8 cellular contexts compared by ENCODE assay signal in the genomic region with DNA sequence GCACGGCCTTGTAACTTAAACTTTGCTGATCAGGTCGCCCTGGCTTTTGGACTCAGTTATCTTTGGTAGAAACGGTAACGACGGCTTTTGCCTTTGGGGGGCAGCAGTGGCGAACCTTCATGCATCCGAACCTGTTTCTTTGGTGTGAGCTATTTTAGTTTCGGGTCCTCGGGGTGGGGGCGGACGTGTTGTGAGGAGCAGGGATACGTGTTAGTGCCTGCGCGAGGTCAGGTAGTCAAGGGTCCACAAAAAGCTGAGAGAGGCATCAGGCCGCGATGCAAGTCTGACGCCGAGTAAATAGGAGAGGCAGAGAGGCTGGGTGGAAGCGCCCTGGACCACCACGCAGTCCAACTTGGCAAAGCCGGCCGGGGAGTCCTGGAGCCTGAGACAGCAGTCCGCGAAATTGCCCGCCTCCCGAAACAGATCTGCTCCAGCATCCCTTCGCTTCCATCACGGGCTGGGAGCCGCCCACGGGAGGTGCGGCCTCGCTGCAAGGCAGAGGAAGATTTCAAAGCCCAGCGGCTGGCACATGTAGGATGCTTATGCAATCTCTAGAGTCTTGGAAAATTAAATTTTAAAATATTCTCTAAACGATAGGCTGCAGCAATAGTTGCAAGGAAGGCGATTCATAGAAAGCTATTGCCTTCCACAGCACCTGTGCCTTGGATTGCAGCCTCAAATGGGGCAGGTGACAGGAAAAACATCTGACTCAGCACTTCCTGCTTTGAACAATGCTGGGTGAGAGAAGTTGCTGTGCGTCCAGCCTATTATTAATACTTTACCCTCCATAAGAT. TPM values are rescaled to one million over a fixed set of nuclear protein-coding genes. Genes with fewer than 3 reads are reported as not detected.
A peak's percentile ranks its signal among the peaks of the same experiment; 100 is the strongest.
DNase-seq lines count a peak whose midpoint lies in the region; ATAC-seq, FAIRE-seq and TF ChIP-seq lines count a peak whose summit lies in the region.

No MANE protein-coding gene starts in this region.

- H3K4me3 Mint-ChIP-seq in chondrocyte (ENCODE audit: unreplicated experiment) = peak overlapping the region; percentile 92

- peak overlapping the region; percentile 52 to 81 for H3K27ac ChIP-seq in A549

- peak overlapping the region; percentile 64 for H3K4me2 ChIP-seq in A549

- no peak for FAIRE-seq in A549 (lab: Jason Lieb, UNC)

- peaks cover 24% of the 10 kb centered on the region for H3K4me1 Mint-ChIP-seq in chondrocyte (ENCODE audit: low read depth)

- POLR2A ChIA-PET in A549 (lab: Yijun Ruan, JAX) = interaction anchor here (0.6 to 1.1 kb wide), 2 partner anchors 112 to 253 kb away, joined by 4 read pairs; a partner anchor contains a TSS

- 4% methylated on average over 20 of the region's 36 CpGs for WGBS in A549 (ENCODE audit: missing lambda C conversion rate)

- CTCF ChIA-PET in A549 (lab: Yijun Ruan, JAX) = interaction anchor here (0.8 to 1.9 kb wide), 16 partner anchors 10 to 244 kb away, joined by 3 to 18 read pairs (median 4); no protein-coding TSS in a partner anchor

- H3K9me3 Mint-ChIP-seq in chondrocyte (ENCODE audit: low read depth) = no peaks in the 10 kb centered on the region

- peak overlapping the region; percentile 91 for H3K27ac Mint-ChIP-seq in chondrocyte (ENCODE audit: unreplicated experiment)

- no peaks in the 10 kb centered on the region for H3K27me3 Mint-ChIP-seq in chondrocyte (ENCODE audit: low read depth)

- DNase-seq in A549 (ENCODE audit: low read depth in 1 of 2, low spot score in 1 of 2) = peak; percentile 40 to 64
- DNase-seq in NCI-H2171 (lab: John Stamatoyannopoulos, UW) = peak; percentile 70
- peak; percentile 75 for DNase-seq in activated CD4-positive, CD25-positive, alpha-beta regulatory T cell treated with anti-CD3 and anti-CD28 coated beads, Interleukin-2, amount 50 U/mL, for 72 hours
- DNase-seq in chondrocyte (ENCODE audit: low spot score) = peak; percentile 94
- DNase-seq in kidney tubule cell (ENCODE audit: low spot score) = peak; percentile 64
- peak; percentile 52 to 74 (median 62) for DNase-seq in stimulated activated CD4-positive, alpha-beta T cell treated with anti-CD3 and anti-CD28 coated beads, Interleukin-1b, Interleukin-23, amount 100 ng/mL, for 24 hours (ENCODE audit: low read depth in 4 of 4, low spot score in 1 of 4)

- peak; percentile 53 for TF ChIP-seq CTCF in A549 (IDR thresholded peaks at IDR 0.05)
- TF ChIP-seq CTCF in chondrocyte (IDR thresholded peaks at IDR 0.05) = peak; percentile 91

- no peaks in the 10 kb centered on the region for H3K36me3 Mint-ChIP-seq in chondrocyte (ENCODE audit: low read depth)

- TF ChIP-seq EP300 in A549 (IDR thresholded peaks at IDR 0.05) = no peak

- TF ChIP-seq POLR2A in A549 (IDR thresholded peaks at IDR 0.05; ENCODE audit: low read length) = no peak

- no peaks in the 10 kb centered on the region for H3K9me3 ChIP-seq in A549

- peak overlapping the region; percentile 50 for H3K4me3 ChIP-seq in A549

- peak; percentile 57 to 58 for TF ChIP-seq RAD21 in A549 (conservative IDR thresholded peaks at IDR 0.05 in 1 of 2, IDR thresholded peaks at IDR 0.05 in 1 of 2)

- no peaks in the 10 kb centered on the region; the same call in 2 of the 3 replicates for H3K4me1 ChIP-seq in A549

- ATAC-seq in A549 = peak; percentile 58 to 59
- ATAC-seq in GM18519 (IDR thresholded peaks at IDR 0.05; ENCODE audit: low FRiP score, unreplicated experiment) = peak; percentile 44
- ATAC-seq in HG03045 (IDR thresholded peaks at IDR 0.05; ENCODE audit: unreplicated experiment) = peak; percentile 38

TF ChIP-seq in A549, 52 proteins besides CTCF, POLR2A, EP300 and RAD21:
- TF ChIP-seq, protein P1, sequence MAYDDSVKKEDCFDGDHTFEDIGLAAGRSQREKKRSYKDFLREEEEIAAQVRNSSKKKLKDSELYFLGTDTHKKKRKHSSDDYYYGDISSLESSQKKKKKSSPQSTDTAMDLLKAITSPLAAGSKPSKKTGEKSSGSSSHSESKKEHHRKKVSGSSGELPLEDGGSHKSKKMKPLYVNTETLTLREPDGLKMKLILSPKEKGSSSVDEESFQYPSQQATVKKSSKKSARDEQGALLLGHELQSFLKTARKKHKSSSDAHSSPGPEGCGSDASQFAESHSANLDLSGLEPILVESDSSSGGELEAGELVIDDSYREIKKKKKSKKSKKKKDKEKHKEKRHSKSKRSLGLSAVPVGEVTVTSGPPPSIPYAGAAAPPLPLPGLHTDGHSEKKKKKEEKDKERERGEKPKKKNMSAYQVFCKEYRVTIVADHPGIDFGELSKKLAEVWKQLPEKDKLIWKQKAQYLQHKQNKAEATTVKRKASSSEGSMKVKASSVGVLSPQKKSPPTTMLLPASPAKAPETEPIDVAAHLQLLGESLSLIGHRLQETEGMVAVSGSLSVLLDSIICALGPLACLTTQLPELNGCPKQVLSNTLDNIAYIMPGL (CRISPR knock-in tag; IDR thresholded peaks at IDR 0.05; ENCODE audit: borderline replicate concordance) = no peak
- no peak for TF ChIP-seq KDM5A (IDR thresholded peaks at IDR 0.05)
- TF ChIP-seq POLR2AphosphoS2 (conservative IDR thresholded peaks at IDR 0.05; ENCODE audit: low read length) = no peak
- no peak for TF ChIP-seq HOXB13 (CRISPR knock-in tag; IDR thresholded peaks at IDR 0.05; ENCODE audit: low read depth)
- TF ChIP-seq HDAC2 (IDR thresholded peaks at IDR 0.05) = no peak
- TF ChIP-seq HOXA7 (CRISPR knock-in tag; IDR thresholded peaks at IDR 0.05) = no peak
- TF ChIP-seq TFCP2L1 (CRISPR knock-in tag; IDR thresholded peaks at IDR 0.05) = no peak
- no peak for TF ChIP-seq CHD4 (IDR thresholded peaks at IDR 0.05; ENCODE audit: borderline replicate concordance)
- TF ChIP-seq CEBPB (IDR thresholded peaks at IDR 0.05) = peak; percentile 54 to 58; a peak in 2 of 4 replicates
- TF ChIP-seq CBX2 (IDR thresholded peaks at IDR 0.05; ENCODE audit: borderline replicate concordance, low read depth) = no peak
- no peak for TF ChIP-seq FOSB (CRISPR knock-in tag; IDR thresholded peaks at IDR 0.05)
- TF ChIP-seq MAZ (IDR thresholded peaks at IDR 0.05; ENCODE audit: borderline replicate concordance, low read depth, low read length) = no peak
- no peak for TF ChIP-seq SREBF2 (IDR thresholded peaks at IDR 0.05)
- TF ChIP-seq KDM1A (IDR thresholded peaks at IDR 0.05; ENCODE audit: low read depth) = no peak
- TF ChIP-seq, protein P2, sequence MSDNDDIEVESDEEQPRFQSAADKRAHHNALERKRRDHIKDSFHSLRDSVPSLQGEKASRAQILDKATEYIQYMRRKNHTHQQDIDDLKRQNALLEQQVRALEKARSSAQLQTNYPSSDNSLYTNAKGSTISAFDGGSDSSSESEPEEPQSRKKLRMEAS (IDR thresholded peaks at IDR 0.05) = peak; percentile 52; the same call in 1 of the 2 replicates
- TF ChIP-seq MAFK (IDR thresholded peaks at IDR 0.05; ENCODE audit: partially characterized antibody) = peak; percentile 98
- TF ChIP-seq FOXS1 (CRISPR knock-in tag; IDR thresholded peaks at IDR 0.05) = no peak
- peak; percentile 52 for TF ChIP-seq SMC3 (IDR thresholded peaks at IDR 0.05)

RNA-seq across cellular contexts. Expression of a gene that starts 4.6 kb away (rescaled TPM):
- polyA plus RNA-seq in A549 (2011; rRNA removed) (22.5 and 28.4 TPM in 2 replicates), A549 (2017; fragmentation: RNase III; extraction: RNeasy Plus Mini Kit Qiagen cat#74134 plus additional on column Dnase treatment) (17.0 to 20.2 TPM (median 18.6 TPM) in 3 replicates)
- 5.4 and 5.8 TPM in 2 replicates for polyA plus RNA-seq in A549 (2012; cell fraction: cytosol; rRNA removed)
- polyA plus RNA-seq in A549 (2012; cell fraction: nucleus; rRNA removed) = 6.5 and 10.3 TPM in 2 replicates
- 14.5 and 14.8 TPM in 2 replicates for polyA minus RNA-seq in A549 (2011; rRNA and poly(A)+ RNA removed)
- total RNA-seq in chondrocyte = 27.6 to 36.0 TPM (median 27.8 TPM) in 3 replicates

Comparison
In these comparisons a context has a peak if more than half of its experiments do, and no peak if none do; other contexts are left out.
1. Peak in every context shown above with its lines: DNase-seq, ATAC-seq, H3K4me3 ChIP-seq and H3K27ac ChIP-seq.